Comparison of ENCODE assay signal across 9 cellular contexts in the genomic region with DNA sequence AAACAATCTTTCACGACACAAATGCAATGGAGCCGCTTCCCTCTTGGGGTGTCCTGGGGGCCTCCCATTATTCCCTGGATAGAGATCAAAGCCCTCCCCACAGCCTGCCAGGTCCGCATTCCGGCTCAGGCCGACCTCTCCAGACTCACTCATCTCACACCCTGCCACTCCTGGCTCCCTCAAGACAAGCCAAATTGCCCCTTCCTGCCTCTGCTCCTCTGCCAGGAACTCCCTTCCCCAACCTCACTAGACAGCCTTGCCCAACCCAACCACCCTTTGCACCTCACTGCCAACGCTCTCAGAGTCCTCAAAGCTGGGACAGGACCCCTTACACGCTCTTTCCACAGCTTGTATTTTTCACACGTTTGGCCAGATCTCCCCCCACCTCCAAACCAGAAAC. TPM values are rescaled to one million over a fixed set of nuclear protein-coding genes. Genes with fewer than 3 reads are reported as not detected.
DNase-seq lines count a peak whose midpoint lies in the region; ATAC-seq and TF ChIP-seq lines count a peak whose summit lies in the region.
"Had no signal": no experiment of that assay in that cellular context is flagged by ENCODE, and none has a peak within 500 bp of the region (broad histone marks: within the 10 kb centered on the region; RNA-seq: fewer than 3 reads in every experiment).

No MANE protein-coding gene starts in this region.

- H3K36me3 Mint-ChIP-seq in activated naive CD4-positive, alpha-beta T cell treated with anti-CD3 and anti-CD28 coated beads for 36 hours (ENCODE audit: low read depth): peaks cover 5% of the 10 kb centered on the region
- peaks cover 4% of the 10 kb centered on the region for H3K36me3 Mint-ChIP-seq in brain

- peak overlapping the region; percentile 96 for H3K4me3 Mint-ChIP-seq in activated naive CD4-positive, alpha-beta T cell treated with anti-CD3 and anti-CD28 coated beads for 36 hours
- H3K4me3 Mint-ChIP-seq in brain: peak overlapping the region; percentile 97 to 99 (median 99)

- H3K9me3 ChIP-seq in mesodermal cell (ENCODE audit: control insufficient read depth, low read length) (no peaks in the 10 kb centered on the region), upper lobe of left lung (no peaks in the 10 kb centered on the region)

- intact Hi-C loops in activated naive CD4-positive, alpha-beta T cell treated with anti-CD3 and anti-CD28 coated beads for 36 hours (cut with micrococcal nuclease): loop anchor here (1.0 to 5.0 kb wide), 2 partner anchors 7 to 179 kb away; no protein-coding TSS in a partner anchor

- H3K36me3 ChIP-seq in mesodermal cell (ENCODE audit: control insufficient read depth, insufficient read depth, low read length): peaks cover 15% of the 10 kb centered on the region
- H3K36me3 ChIP-seq in upper lobe of left lung: peaks cover 0 to 17% (median 5%) of the 10 kb centered on the region in 4 donors

- DNase-seq in activated naive CD4-positive, alpha-beta T cell treated with anti-CD3 and anti-CD28 coated beads for 36 hours: peak; percentile 55
- DNase-seq in activated naive CD4-positive, alpha-beta T cell treated with anti-CD3 and anti-CD28 coated beads, Interleukin-2, amount 50 U/mL, for 16 hours: no peak
- DNase-seq in upper lobe of left lung: no peak
- DNase-seq in stimulated activated CD4-positive, alpha-beta T cell treated with anti-CD3 and anti-CD28 coated beads, Interleukin-12 subunit alpha, Interleukin-12 subunit beta, amount 100 ng/mL, for 4 hours: no peak
- no peak for DNase-seq in NCI-H1417 (lab: John Stamatoyannopoulos, UW)
- DNase-seq: amniotic stem cell had no signal

- H3K4me1 Mint-ChIP-seq in activated naive CD4-positive, alpha-beta T cell treated with anti-CD3 and anti-CD28 coated beads for 36 hours (ENCODE audit: low read depth): peaks cover 27% of the 10 kb centered on the region
- H3K4me1 Mint-ChIP-seq in brain: peaks cover 36% of the 10 kb centered on the region

- no peaks in the 10 kb centered on the region for H3K9me3 Mint-ChIP-seq in activated naive CD4-positive, alpha-beta T cell treated with anti-CD3 and anti-CD28 coated beads for 36 hours
- H3K9me3 Mint-ChIP-seq in brain: peaks cover 0 to 4% (median 0%) of the 10 kb centered on the region in 5 experiments

- ATAC-seq in upper lobe of left lung (ENCODE audit: low FRiP score in 2 of 2) (no peak), GM21529 (IDR thresholded peaks at IDR 0.05; ENCODE audit: unreplicated experiment) (no peak)

- H3K4me1 ChIP-seq in mesodermal cell (ENCODE audit: control insufficient read depth, insufficient read depth, low read length, poor library complexity, severe bottlenecking) (peaks cover 37% of the 10 kb centered on the region), upper lobe of left lung (peaks cover 35 to 56% (median 45%) of the 10 kb centered on the region in 4 donors)

- CTCF ChIA-PET in activated naive CD4-positive, alpha-beta T cell treated with anti-CD3 and anti-CD28 coated beads for 36 hours (lab: Charles Lee): interaction anchor here (1.2 to 2.2 kb wide), 3 partner anchors 13 to 19 kb away, joined by 3 to 5 read pairs (median 4); no protein-coding TSS in a partner anchor

- no peak for TF ChIP-seq POLR2A in upper lobe of left lung (IDR thresholded peaks at IDR 0.05)

- no peak for TF ChIP-seq EP300 in upper lobe of left lung (IDR thresholded peaks at IDR 0.05)

- no peaks in the 10 kb centered on the region for H3K27me3 Mint-ChIP-seq in activated naive CD4-positive, alpha-beta T cell treated with anti-CD3 and anti-CD28 coated beads for 36 hours (ENCODE audit: low read depth)
- peaks cover 4% of the 10 kb centered on the region for H3K27me3 Mint-ChIP-seq in brain

- no peak overlapping the region for H3K27ac ChIP-seq in mesodermal cell (ENCODE audit: low read depth, low read length, severe bottlenecking)
- peak overlapping the region; percentile 59 to 94 (median 94) for H3K27ac ChIP-seq in upper lobe of left lung

- TF ChIP-seq CTCF in brain (conservative IDR thresholded peaks at IDR 0.05) (no peak), upper lobe of left lung (IDR thresholded peaks at IDR 0.05) (no peak)

- peak overlapping the region; percentile 95 for H3K27ac Mint-ChIP-seq in activated naive CD4-positive, alpha-beta T cell treated with anti-CD3 and anti-CD28 coated beads for 36 hours
- H3K27ac Mint-ChIP-seq in brain: peak overlapping the region; percentile 57 to 99 (median 93)

- H3K4me3 ChIP-seq in mesodermal cell (ENCODE audit: extremely low read depth, insufficient read depth, low read length, poor library complexity, severe bottlenecking) (peak overlapping the region; percentile 82), upper lobe of left lung (peak overlapping the region; percentile 71 to 99 (median 97))

- no peaks in the 10 kb centered on the region for H3K27me3 ChIP-seq in upper lobe of left lung

- WGBS in mesodermal cell (ENCODE audit: insufficient coverage in 2 of 2), 2 experiments: 80 to 89% methylated on average over 6 to 7 of the region's 8 CpGs
- WGBS in upper lobe of left lung, 2 donors: 10 to 16% methylated on average over 8 of the region's 8 CpGs

RNA-seq across cellular contexts. Expression of a gene that starts 1.5 kb away (rescaled TPM):
- 10 to 100 TPM; 79.3 to 79.9 TPM for total RNA-seq in activated naive CD4-positive, alpha-beta T cell treated with anti-CD3 and anti-CD28 coated beads for 36 hours
- 124 TPM for polyA plus RNA-seq in brain (ENCODE audit: insufficient read depth, low read depth, low replicate concordance)
- 82.9 TPM for polyA plus RNA-seq in mesodermal cell (2013, experiment 1 of 2)
- polyA plus RNA-seq in mesodermal cell (2013, experiment 2 of 2): 63.1 TPM
- 100 to 1,000 TPM in 4 of 6 donors, 10 to 100 TPM in 2; 63.4 to 143 (median 108) TPM for total RNA-seq in upper lobe of left lung

RNA-seq across cellular contexts. Expression of a gene that starts 20.4 kb away (rescaled TPM):
- total RNA-seq in activated naive CD4-positive, alpha-beta T cell treated with anti-CD3 and anti-CD28 coated beads for 36 hours: 10 to 100 TPM; 13.5 to 15.0 TPM
- polyA plus RNA-seq in brain (ENCODE audit: insufficient read depth, low read depth, low replicate concordance): 22.6 TPM
- polyA plus RNA-seq in mesodermal cell (2013, experiment 1 of 2): 24.9 TPM
- polyA plus RNA-seq in mesodermal cell (2013, experiment 2 of 2): 18.9 TPM
- 10 to 100 TPM in 4 of 6 donors, 1 to 10 TPM in 2; 6.9 to 39.9 (median 16.4) TPM for total RNA-seq in upper lobe of left lung

RNA-seq across cellular contexts. Expression of a gene that starts 21.4 kb away (rescaled TPM):
- total RNA-seq in activated naive CD4-positive, alpha-beta T cell treated with anti-CD3 and anti-CD28 coated beads for 36 hours: 1 to 10 TPM; 3.0 to 3.4 TPM
- 3.8 TPM for polyA plus RNA-seq in brain (ENCODE audit: insufficient read depth, low read depth, low replicate concordance)
- polyA plus RNA-seq in mesodermal cell (2013, experiment 1 of 2): 2.6 TPM
- 2.7 TPM for polyA plus RNA-seq in mesodermal cell (2013, experiment 2 of 2)
- total RNA-seq in upper lobe of left lung: 10 to 100 TPM in 4 of 6 donors, 1 to 10 TPM in 2; 6.1 to 25.1 (median 12.0) TPM

RNA-seq across cellular contexts. Expression of a gene that starts 21.4 kb away (rescaled TPM):
- 10 to 100 TPM; 12.1 to 14.5 TPM for total RNA-seq in activated naive CD4-positive, alpha-beta T cell treated with anti-CD3 and anti-CD28 coated beads for 36 hours
- 105 TPM for polyA plus RNA-seq in brain (ENCODE audit: insufficient read depth, low read depth, low replicate concordance)
- polyA plus RNA-seq in mesodermal cell (2013, experiment 1 of 2): 46.9 TPM
- 42.3 TPM for polyA plus RNA-seq in mesodermal cell (2013, experiment 2 of 2)
- total RNA-seq in upper lobe of left lung: 100 to 1,000 TPM in 1 of 6 donors, 10 to 100 TPM in 5; 52.0 to 117 (median 75.3) TPM

RNA-seq across cellular contexts. Expression of a gene that starts 35.5 kb away (rescaled TPM):
- 10 to 100 TPM; 39.8 to 47.6 TPM for total RNA-seq in activated naive CD4-positive, alpha-beta T cell treated with anti-CD3 and anti-CD28 coated beads for 36 hours
- polyA plus RNA-seq in brain (ENCODE audit: insufficient read depth, low read depth, low replicate concordance): 26.0 TPM
- 23.2 TPM for polyA plus RNA-seq in mesodermal cell (2013, experiment 1 of 2)
- polyA plus RNA-seq in mesodermal cell (2013, experiment 2 of 2): 21.6 TPM
- total RNA-seq in upper lobe of left lung: 100 to 1,000 TPM in 1 of 6 donors, 10 to 100 TPM in 5; 17.0 to 106 (median 38.8) TPM
